In genomic region chr9:129213551-129213950, GRCh38 we compare ENCODE assay signal across 35 cellular contexts.
"Had no signal": no experiment of that assay in that cellular context is flagged by ENCODE, and none has a peak within 500 bp of the region (broad histone marks: within the 10 kb centered on the region; RNA-seq: fewer than 3 reads in every experiment).

No MANE protein-coding gene starts in this region.

- H3K4me1 Mint-ChIP-seq: activated T-helper 17 cell treated with anti-CD3 and anti-CD28 coated beads, Interleukin-2, amount 50 U/mL, for 72 hours had no signal

- H3K27me3 Mint-ChIP-seq: activated CD4-positive, alpha-beta T cell treated with anti-CD3 and anti-CD28 coated beads for 36 hours; activated CD4-positive, alpha-beta T cell treated with anti-CD3 and anti-CD28 coated beads, Interleukin-2, amount 10 ng/mL, durations not matched to agents 7 days and 5 days; activated CD8-positive, alpha-beta T cell treated with anti-CD3 and anti-CD28 coated beads for 36 hours; activated naive CD8-positive, alpha-beta T cell treated with anti-CD3 and anti-CD28 coated beads for 36 hours; activated T-helper 17 cell treated with anti-CD3 and anti-CD28 coated beads, Interleukin-2, amount 50 U/mL, for 72 hours; central memory CD8-positive, alpha-beta T cell; T-cell; T-helper 17 cell had no signal

- ATAC-seq: activated CD4-positive, alpha-beta T cell treated with anti-CD3 and anti-CD28 coated beads for 36 hours; activated CD4-positive, CD25-positive, alpha-beta regulatory T cell treated with anti-CD3 and anti-CD28 coated beads, Interleukin-2, amount 50 U/mL, for 24 hours; activated CD8-positive, alpha-beta T cell treated with anti-CD3 and anti-CD28 coated beads for 36 hours; activated naive CD4-positive, alpha-beta T cell treated with anti-CD3 and anti-CD28 coated beads, Interleukin-2, amount 50 U/mL, for 72 hours; activated T-cell treated with anti-CD3 and anti-CD28 coated beads, Interleukin-2, amount 50 U/mL, for 4 hours; activated T-cell treated with anti-CD3 and anti-CD28 coated beads, Interleukin-2, amount 50 U/mL, for 72 hours; activated T-helper 17 cell treated with anti-CD3 and anti-CD28 coated beads, Interleukin-2, amount 50 U/mL, for 72 hours; body of pancreas; T-cell; T-helper 17 cell had no signal

- H3K36me3 Mint-ChIP-seq: activated naive CD8-positive, alpha-beta T cell treated with anti-CD3 and anti-CD28 coated beads for 36 hours; T-cell had no signal

- DNase-seq: activated CD4-positive, alpha-beta T cell treated with anti-CD3 and anti-CD28 coated beads for 1 hour; activated CD4-positive, alpha-beta T cell treated with anti-CD3 and anti-CD28 coated beads for 36 hours; activated CD4-positive, alpha-beta T cell treated with anti-CD3 and anti-CD28 coated beads for 48 hours; activated CD4-positive, alpha-beta T cell treated with anti-CD3 and anti-CD28 coated beads, Interleukin-2, amount 10 ng/mL, durations not matched to agents 7 days and 5 days; activated CD4-positive, alpha-beta T cell treated with anti-CD3 and anti-CD28 coated beads, Interleukin-2, amount 50 U/mL, for 48 hours; activated CD4-positive, CD25-positive, alpha-beta regulatory T cell; activated CD8-positive, alpha-beta memory T cell treated with anti-CD3 and anti-CD28 coated beads, Interleukin-2, amount 50 U/mL, for 4 hours; activated CD8-positive, alpha-beta T cell treated with anti-CD3 and anti-CD28 coated beads for 36 hours; activated effector memory CD4-positive, alpha-beta T cell treated with anti-CD3 and anti-CD28 coated beads, Interleukin-2, amount 50 U/mL, for 16 hours; activated gamma-delta T cell treated with Interleukin-2 at 50 U/mL for 16 hours; activated naive CD4-positive, alpha-beta T cell; activated naive CD4-positive, alpha-beta T cell treated with anti-CD3 and anti-CD28 coated beads for 36 hours; activated naive CD4-positive, alpha-beta T cell treated with anti-CD3 and anti-CD28 coated beads, Interleukin-2, amount 50 U/mL, for 16 hours; activated naive CD8-positive, alpha-beta T cell treated with anti-CD3 and anti-CD28 coated beads for 36 hours; activated T-cell treated with anti-CD3 and anti-CD28 coated beads for 4 hours; activated T-cell treated with anti-CD3 and anti-CD28 coated beads, Interleukin-2, amount 50 U/mL, for 1 hour; activated T-cell treated with anti-CD3 and anti-CD28 coated beads, Interleukin-2, amount 50 U/mL, for 4 hours; activated T-cell treated with anti-CD3 and anti-CD28 coated beads, Interleukin-2, amount 50 U/mL, for 72 hours; adrenal gland; amniotic stem cell; aorta; body of pancreas; brain microvascular endothelial cell; cerebellar nuclear complex; T-cell; T-helper 17 cell; T-helper 9 cell had no signal

- H3K27ac Mint-ChIP-seq: activated CD4-positive, alpha-beta T cell treated with anti-CD3 and anti-CD28 coated beads for 36 hours; activated CD4-positive, alpha-beta T cell treated with anti-CD3 and anti-CD28 coated beads, Interleukin-2, amount 10 ng/mL, durations not matched to agents 7 days and 5 days; activated CD8-positive, alpha-beta T cell treated with anti-CD3 and anti-CD28 coated beads for 36 hours; activated naive CD4-positive, alpha-beta T cell treated with anti-CD3 and anti-CD28 coated beads for 36 hours; activated naive CD4-positive, alpha-beta T cell treated with anti-CD3 and anti-CD28 coated beads, Interleukin-2, amount 50 U/mL, for 72 hours; activated naive CD8-positive, alpha-beta T cell treated with anti-CD3 and anti-CD28 coated beads for 36 hours; activated T-cell treated with anti-CD3 and anti-CD28 coated beads, Interleukin-2, amount 50 U/mL, for 72 hours; activated T-helper 1 cell treated with anti-CD3 and anti-CD28 coated beads, Interleukin-12 subunit alpha, Interleukin-12 subunit beta, Interleukin-2, Interleukin-4 antibody, amounts not matched to agents 30 ng/mL and 10 ng/mL and 1 ng/mL, durations not matched to agents 14 hours and 24 hours and 36 hours; activated T-helper 17 cell treated with anti-CD3 and anti-CD28 coated beads, Interleukin-2, amount 50 U/mL, for 72 hours; T-cell; T-helper 17 cell; T-helper 2 cell treated with Interferon-gamma antibody and Interleukin-4, amounts not matched to agents 5 μg/mL and 100 μg/mL, for 36 hours had no signal

- H3K9me3 Mint-ChIP-seq: activated CD4-positive, alpha-beta T cell treated with anti-CD3 and anti-CD28 coated beads, Interleukin-2, amount 10 ng/mL, durations not matched to agents 7 days and 5 days; activated CD8-positive, alpha-beta T cell treated with anti-CD3 and anti-CD28 coated beads for 36 hours; activated naive CD4-positive, alpha-beta T cell treated with anti-CD3 and anti-CD28 coated beads for 36 hours; activated naive CD4-positive, alpha-beta T cell treated with anti-CD3 and anti-CD28 coated beads, Interleukin-2, amount 50 U/mL, for 72 hours; activated naive CD8-positive, alpha-beta T cell treated with anti-CD3 and anti-CD28 coated beads for 36 hours; activated T-cell treated with anti-CD3 and anti-CD28 coated beads, Interleukin-2, amount 50 U/mL, for 4 hours; activated T-cell treated with anti-CD3 and anti-CD28 coated beads, Interleukin-2, amount 50 U/mL, for 72 hours; activated T-helper 1 cell treated with anti-CD3 and anti-CD28 coated beads, Interleukin-12 subunit alpha, Interleukin-12 subunit beta, Interleukin-2, Interleukin-4 antibody, amounts not matched to agents 30 ng/mL and 10 ng/mL and 1 ng/mL, durations not matched to agents 14 hours and 24 hours and 36 hours; activated T-helper 17 cell treated with anti-CD3 and anti-CD28 coated beads, Interleukin-2, amount 50 U/mL, for 72 hours; central memory CD8-positive, alpha-beta T cell; T-cell; T-helper 2 cell treated with Interferon-gamma antibody and Interleukin-4, amounts not matched to agents 5 μg/mL and 100 μg/mL, for 36 hours had no signal

- H3K27ac ChIP-seq: adrenal gland, body of pancreas, brain microvascular endothelial cell, breast epithelium, VCaP had no signal

- H3K4me3 Mint-ChIP-seq: activated CD4-positive, alpha-beta T cell treated with anti-CD3 and anti-CD28 coated beads for 36 hours; activated CD4-positive, alpha-beta T cell treated with anti-CD3 and anti-CD28 coated beads, Interleukin-2, amount 10 ng/mL, durations not matched to agents 7 days and 5 days; activated CD8-positive, alpha-beta T cell treated with anti-CD3 and anti-CD28 coated beads for 36 hours; activated naive CD4-positive, alpha-beta T cell treated with anti-CD3 and anti-CD28 coated beads for 36 hours; activated naive CD8-positive, alpha-beta T cell treated with anti-CD3 and anti-CD28 coated beads for 36 hours; activated T-cell treated with anti-CD3 and anti-CD28 coated beads, Interleukin-2, amount 50 U/mL, for 4 hours; activated T-cell treated with anti-CD3 and anti-CD28 coated beads, Interleukin-2, amount 50 U/mL, for 72 hours; activated T-helper 1 cell treated with anti-CD3 and anti-CD28 coated beads, Interleukin-12 subunit alpha, Interleukin-12 subunit beta, Interleukin-2, Interleukin-4 antibody, amounts not matched to agents 30 ng/mL and 10 ng/mL and 1 ng/mL, durations not matched to agents 14 hours and 24 hours and 36 hours; activated T-helper 17 cell treated with anti-CD3 and anti-CD28 coated beads, Interleukin-2, amount 50 U/mL, for 72 hours; central memory CD8-positive, alpha-beta T cell; T-cell; T-helper 17 cell; T-helper 2 cell treated with Interferon-gamma antibody and Interleukin-4, amounts not matched to agents 5 μg/mL and 100 μg/mL, for 36 hours had no signal
